In genomic region chr4:32000846-32001488, GRCh38 we compare ENCODE assay signal across 32 cellular contexts.
"Had no signal": no experiment of that assay in that cellular context is flagged by ENCODE, and none has a peak within 500 bp of the region (broad histone marks: within the 10 kb centered on the region; RNA-seq: fewer than 3 reads in every experiment).

No MANE protein-coding gene starts in this region.

- H3K4me1 ChIP-seq: left lung, right lobe of liver, stomach, suprapubic skin, tibial nerve had no signal

- DNase-seq: activated CD4-positive, alpha-beta T cell treated with anti-CD3 and anti-CD28 coated beads, Interleukin-2, amount 10 ng/mL, durations not matched to agents 7 days and 5 days; activated CD4-positive, CD25-positive, alpha-beta regulatory T cell treated with anti-CD3 and anti-CD28 coated beads, Interleukin-2, amount 50 U/mL, for 72 hours; activated CD8-positive, alpha-beta memory T cell treated with anti-CD3 and anti-CD28 coated beads, Interleukin-2, amount 10 ng/mL, durations not matched to agents 7 days and 5 days; activated CD8-positive, alpha-beta T cell treated with anti-CD3 and anti-CD28 coated beads for 36 hours; activated gamma-delta T cell; activated T-cell treated with anti-CD3 and anti-CD28 coated beads for 4 hours; aorta; brain microvascular endothelial cell; caudate nucleus; effector CD8-positive, alpha-beta T cell; erythroblast; foreskin melanocyte; kidney glomerular epithelial cell; left lung; midbrain; natural killer cell; posterior cingulate gyrus; right lobe of liver; stimulated activated CD4-positive, alpha-beta T cell treated with anti-CD3 and anti-CD28 coated beads, Interleukin-2, amount 100 ng/mL, for 24 hours; stomach; T1000 had no signal

- H3K27me3 Mint-ChIP-seq: activated CD4-positive, alpha-beta T cell treated with anti-CD3 and anti-CD28 coated beads, Interleukin-2, amount 10 ng/mL, durations not matched to agents 7 days and 5 days; activated CD8-positive, alpha-beta memory T cell treated with anti-CD3 and anti-CD28 coated beads, Interleukin-2, amount 10 ng/mL, durations not matched to agents 7 days and 5 days; activated CD8-positive, alpha-beta T cell treated with anti-CD3 and anti-CD28 coated beads for 36 hours; dendritic cell treated with granulocyte-macrophage colony-stimulating factor and Interleukin-4, amounts not matched to agents 40 ng/mL and 50 ng/mL, for 4 days had no signal

- H3K79me2 ChIP-seq: hepatocyte had no signal

- H3K9me3 ChIP-seq: neutrophil, right lobe of liver, suprapubic skin, tibial nerve had no signal

- ATAC-seq: activated CD8-positive, alpha-beta memory T cell treated with anti-CD3 and anti-CD28 coated beads, Interleukin-2, amount 10 ng/mL, durations not matched to agents 7 days and 5 days; activated CD8-positive, alpha-beta T cell treated with anti-CD3 and anti-CD28 coated beads for 36 hours; activated naive CD4-positive, alpha-beta T cell treated with anti-CD3 and anti-CD28 coated beads, Interleukin-2, amount 50 U/mL, for 72 hours; left lung; natural killer cell; right lobe of liver; stimulated activated effector memory CD8-positive, alpha-beta T cell treated with anti-CD3 and anti-CD28 coated beads, Interleukin-12 subunit alpha, Interleukin-12 subunit beta, amount 100 ng/mL, for 72 hours had no signal

- H3K4me2 ChIP-seq: hepatocyte had no signal

- H3K27ac Mint-ChIP-seq: activated CD4-positive, alpha-beta T cell treated with anti-CD3 and anti-CD28 coated beads, Interleukin-2, amount 10 ng/mL, durations not matched to agents 7 days and 5 days; activated CD8-positive, alpha-beta memory T cell treated with anti-CD3 and anti-CD28 coated beads, Interleukin-2, amount 10 ng/mL, durations not matched to agents 7 days and 5 days; activated CD8-positive, alpha-beta T cell treated with anti-CD3 and anti-CD28 coated beads for 36 hours; activated naive CD4-positive, alpha-beta T cell treated with anti-CD3 and anti-CD28 coated beads, Interleukin-2, amount 50 U/mL, for 72 hours; activated T-helper 1 cell treated with anti-CD3 and anti-CD28 coated beads, Interleukin-12 subunit alpha, Interleukin-12 subunit beta, Interleukin-2, Interleukin-4 antibody, amounts not matched to agents 30 ng/mL and 10 ng/mL and 1 ng/mL, durations not matched to agents 14 hours and 24 hours and 36 hours; dendritic cell treated with granulocyte-macrophage colony-stimulating factor and Interleukin-4, amounts not matched to agents 40 ng/mL and 50 ng/mL, for 4 days; natural killer cell; stimulated activated effector memory CD8-positive, alpha-beta T cell treated with anti-CD3 and anti-CD28 coated beads, Interleukin-12 subunit alpha, Interleukin-12 subunit beta, amount 100 ng/mL, for 72 hours; T-helper 1 cell treated with Interleukin-12 subunit alpha and Interleukin-12 subunit beta and Interleukin-4 antibody, amounts not matched to agents 30 μg/mL and 1 μg/mL, for 36 hours had no signal

- H3K4me3 ChIP-seq: hepatocyte, left lung, right lobe of liver, skin epidermis, stomach, suprapubic skin, tibial nerve had no signal

- H3K36me3 Mint-ChIP-seq: activated CD8-positive, alpha-beta memory T cell treated with anti-CD3 and anti-CD28 coated beads, Interleukin-2, amount 10 ng/mL, durations not matched to agents 7 days and 5 days; activated naive CD4-positive, alpha-beta T cell treated with anti-CD3 and anti-CD28 coated beads, Interleukin-2, amount 50 U/mL, for 72 hours; natural killer cell; stimulated activated effector memory CD8-positive, alpha-beta T cell treated with anti-CD3 and anti-CD28 coated beads, Interleukin-12 subunit alpha, Interleukin-12 subunit beta, amount 100 ng/mL, for 72 hours had no signal

- H3K27ac ChIP-seq: brain microvascular endothelial cell, hepatocyte, left lung, neutrophil, right lobe of liver, skin epidermis, stomach, suprapubic skin, tibial nerve, VCaP had no signal

- H3K4me3 Mint-ChIP-seq: activated CD4-positive, alpha-beta T cell treated with anti-CD3 and anti-CD28 coated beads, Interleukin-2, amount 10 ng/mL, durations not matched to agents 7 days and 5 days; activated CD8-positive, alpha-beta memory T cell treated with anti-CD3 and anti-CD28 coated beads, Interleukin-2, amount 10 ng/mL, durations not matched to agents 7 days and 5 days; activated CD8-positive, alpha-beta T cell treated with anti-CD3 and anti-CD28 coated beads for 36 hours; activated T-helper 1 cell treated with anti-CD3 and anti-CD28 coated beads, Interleukin-12 subunit alpha, Interleukin-12 subunit beta, Interleukin-2, Interleukin-4 antibody, amounts not matched to agents 30 ng/mL and 10 ng/mL and 1 ng/mL, durations not matched to agents 14 hours and 24 hours and 36 hours; dendritic cell treated with granulocyte-macrophage colony-stimulating factor and Interleukin-4, amounts not matched to agents 40 ng/mL and 50 ng/mL, for 4 days; natural killer cell; stimulated activated effector memory CD8-positive, alpha-beta T cell treated with anti-CD3 and anti-CD28 coated beads, Interleukin-12 subunit alpha, Interleukin-12 subunit beta, amount 100 ng/mL, for 72 hours; T-helper 1 cell treated with Interleukin-12 subunit alpha and Interleukin-12 subunit beta and Interleukin-4 antibody, amounts not matched to agents 30 μg/mL and 1 μg/mL, for 36 hours had no signal

- H3K27me3 ChIP-seq: brain microvascular endothelial cell, hepatocyte, left lung, neutrophil, right lobe of liver, stomach, suprapubic skin, tibial nerve had no signal

- H2AFZ ChIP-seq: hepatocyte had no signal

- H3K4me1 Mint-ChIP-seq: activated CD4-positive, alpha-beta T cell treated with anti-CD3 and anti-CD28 coated beads, Interleukin-2, amount 10 ng/mL, durations not matched to agents 7 days and 5 days; activated CD8-positive, alpha-beta memory T cell treated with anti-CD3 and anti-CD28 coated beads, Interleukin-2, amount 10 ng/mL, durations not matched to agents 7 days and 5 days; natural killer cell; stimulated activated effector memory CD8-positive, alpha-beta T cell treated with anti-CD3 and anti-CD28 coated beads, Interleukin-12 subunit alpha, Interleukin-12 subunit beta, amount 100 ng/mL, for 72 hours had no signal

- H3K36me3 ChIP-seq: brain microvascular endothelial cell, left lung, neutrophil, right lobe of liver, stomach, suprapubic skin, tibial nerve had no signal

- H3K9me3 Mint-ChIP-seq: activated CD4-positive, alpha-beta T cell treated with anti-CD3 and anti-CD28 coated beads, Interleukin-2, amount 10 ng/mL, durations not matched to agents 7 days and 5 days had no signal
